8 cellular contexts compared by ENCODE assay signal in the genomic region with DNA sequence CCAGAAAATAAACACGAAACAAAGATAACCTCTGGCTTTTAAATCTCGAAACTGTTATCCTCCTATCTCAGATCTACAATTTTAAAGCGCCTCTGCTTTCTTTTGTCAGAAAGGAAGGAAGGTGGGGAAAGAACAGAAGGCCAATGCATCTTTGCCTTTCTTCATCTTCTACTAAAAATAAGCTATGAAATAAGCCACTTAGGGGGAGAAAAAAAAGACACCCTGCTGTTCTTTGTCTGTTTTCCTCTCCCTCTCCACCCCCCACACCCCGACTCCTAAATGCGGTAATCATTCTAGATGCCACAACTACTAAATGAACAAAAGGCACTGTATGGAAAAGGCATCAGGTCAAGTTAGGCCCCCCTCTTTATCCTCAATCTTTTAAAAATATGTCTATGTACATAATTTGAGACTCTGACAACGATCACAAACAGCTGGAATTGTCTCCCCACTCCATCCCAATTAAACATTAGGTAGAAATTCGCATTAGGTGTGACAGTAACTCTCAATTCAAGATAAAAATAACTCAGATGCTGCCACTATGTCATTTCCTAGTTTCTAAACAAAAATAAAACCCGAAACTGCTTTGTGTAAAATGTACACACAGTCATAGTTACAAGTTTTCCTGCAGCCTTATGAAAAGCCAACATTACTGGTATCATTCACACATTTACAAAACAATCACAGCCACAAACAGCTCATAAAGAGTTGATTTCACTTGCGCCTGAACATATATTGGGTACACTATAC. TPM values are rescaled to one million over a fixed set of nuclear protein-coding genes. Genes with fewer than 3 reads are reported as not detected.
DNase-seq lines count a peak whose midpoint lies in the region; TF ChIP-seq lines count a peak whose summit lies in the region.

No MANE protein-coding gene starts in this region.

- H3K27me3 ChIP-seq in HUES64 (ENCODE audit: insufficient read depth, low read length) (no peaks in the 10 kb centered on the region), neural cell (ENCODE audit: insufficient read depth, low read depth, low read length) (no peaks in the 10 kb centered on the region)

- H3K4me1 Mint-ChIP-seq in activated CD4-positive, alpha-beta T cell treated with anti-CD3 and anti-CD28 coated beads, Interleukin-2, amount 10 ng/mL, durations not matched to agents 24 days and 14 days: peaks cover 19% of the 10 kb centered on the region

- H3K4me1 ChIP-seq in HUES64 (ENCODE audit: insufficient read depth, low read length): peaks cover 29% of the 10 kb centered on the region

- H3K4me3 Mint-ChIP-seq in activated CD4-positive, alpha-beta T cell treated with anti-CD3 and anti-CD28 coated beads, Interleukin-2, amount 10 ng/mL, durations not matched to agents 24 days and 14 days: no peak overlapping the region

- peaks cover 8% of the 10 kb centered on the region for H3F3A ChIP-seq in neural cell (ENCODE audit: insufficient read depth, low read length, poor library complexity, severe bottlenecking)

- H3K36me3 ChIP-seq in HUES64 (ENCODE audit: insufficient read depth, low read length): peaks cover 6% of the 10 kb centered on the region
- H3K36me3 ChIP-seq in neural cell (ENCODE audit: insufficient read depth, low read length): no peaks in the 10 kb centered on the region

- H3K9ac ChIP-seq in HUES64 (ENCODE audit: low read depth, low read length) (peak overlapping the region; percentile 92), neural cell (ENCODE audit: low read length) (peak overlapping the region; percentile 99)

- no peak overlapping the region for H2AFZ ChIP-seq in neural cell (ENCODE audit: low read depth, low read length)

- no peak for TF ChIP-seq EP300 in neural cell (conservative IDR thresholded peaks at IDR 0.05; ENCODE audit: poor library complexity, severe bottlenecking)

- H3K27ac ChIP-seq in HUES64 (ENCODE audit: low read depth, low read length) (peak overlapping the region; percentile 96), neural cell (ENCODE audit: low read length) (peak overlapping the region; percentile 95)

- peaks cover 4% of the 10 kb centered on the region for H4K20me1 ChIP-seq in neural cell (ENCODE audit: insufficient read depth)

- H3K27me3 Mint-ChIP-seq in activated CD4-positive, alpha-beta T cell treated with anti-CD3 and anti-CD28 coated beads, Interleukin-2, amount 10 ng/mL, durations not matched to agents 24 days and 14 days: no peaks in the 10 kb centered on the region

- H3K79me2 ChIP-seq in neural cell (replicated peaks; ENCODE audit: insufficient read depth, low read length): peaks cover 72% of the 10 kb centered on the region

- no peak for TF ChIP-seq CTCF in neural cell (IDR thresholded peaks at IDR 0.05; ENCODE audit: poor library complexity, severe bottlenecking)

- H3K4me3 ChIP-seq in HUES64 (ENCODE audit: low read length) (peak overlapping the region; percentile 92), neural cell (ENCODE audit: low read length) (peak overlapping the region; percentile 98)

- no peaks in the 10 kb centered on the region for H3K9me3 ChIP-seq in HUES64 (ENCODE audit: insufficient read depth, low read depth, low read length)
- no peaks in the 10 kb centered on the region for H3K9me3 ChIP-seq in neural cell (ENCODE audit: low read length)

- peak overlapping the region; percentile 90 for H3K4me2 ChIP-seq in neural cell (ENCODE audit: low read length)

- H3K9me3 Mint-ChIP-seq in activated CD4-positive, alpha-beta T cell treated with anti-CD3 and anti-CD28 coated beads, Interleukin-2, amount 10 ng/mL, durations not matched to agents 24 days and 14 days: no peaks in the 10 kb centered on the region

- 3% methylated on average over 8 of the region's 9 CpGs for WGBS in HUES64

- intact Hi-C loops in activated CD4-positive, alpha-beta T cell treated with anti-CD3 and anti-CD28 coated beads, Interleukin-2, amount 10 ng/mL, durations not matched to agents 24 days and 14 days (cut with micrococcal nuclease): loop anchor here (5.0 kb wide), 1 partner anchor 338 kb away; a partner anchor contains a TSS

- no peaks in the 10 kb centered on the region for H3K9me2 ChIP-seq in neural cell (ENCODE audit: insufficient read depth, low read length)

- peaks cover 3% of the 10 kb centered on the region for H3K36me3 Mint-ChIP-seq in activated CD4-positive, alpha-beta T cell treated with anti-CD3 and anti-CD28 coated beads, Interleukin-2, amount 10 ng/mL, durations not matched to agents 24 days and 14 days (ENCODE audit: low read depth)

- peak; percentile 70 for DNase-seq in activated CD4-positive, alpha-beta T cell treated with anti-CD3 and anti-CD28 coated beads, Interleukin-2, amount 10 ng/mL, durations not matched to agents 24 days and 14 days
- DNase-seq in activated CD4-positive, alpha-beta T cell treated with anti-CD3 and anti-CD28 coated beads for 1 hour: no peak
- DNase-seq in dermis microvascular lymphatic vessel endothelial cell (ENCODE audit: low read depth in 2 of 2) (peak; percentile 55 to 72), DMS153 (lab: John Stamatoyannopoulos, UW) (no peak), NCI-H128 (lab: John Stamatoyannopoulos, UW; ENCODE audit: unreplicated experiment) (no peak), SK-N-DZ (ENCODE audit: low spot score) (no peak)

- no peak overlapping the region for H3K27ac Mint-ChIP-seq in activated CD4-positive, alpha-beta T cell treated with anti-CD3 and anti-CD28 coated beads, Interleukin-2, amount 10 ng/mL, durations not matched to agents 24 days and 14 days

- TF ChIP-seq RAD21 in neural cell (conservative IDR thresholded peaks at IDR 0.05): no peak

TF ChIP-seq in neural cell, 6 proteins besides CTCF, POLR2A, EP300 and RAD21:
- TF ChIP-seq EZH2 (IDR thresholded peaks at IDR 0.05; ENCODE audit: borderline replicate concordance, insufficient read depth, low read length, poor library complexity, severe bottlenecking) (no peak), POLR2AphosphoS5 (IDR thresholded peaks at IDR 0.05) (peak; percentile 70), MXI1 (conservative IDR thresholded peaks at IDR 0.05; ENCODE audit: poor library complexity, severe bottlenecking) (peak; percentile 18), SMC3 (conservative IDR thresholded peaks at IDR 0.05; ENCODE audit: poor library complexity) (no peak)
- TF ChIP-seq, protein P1, sequence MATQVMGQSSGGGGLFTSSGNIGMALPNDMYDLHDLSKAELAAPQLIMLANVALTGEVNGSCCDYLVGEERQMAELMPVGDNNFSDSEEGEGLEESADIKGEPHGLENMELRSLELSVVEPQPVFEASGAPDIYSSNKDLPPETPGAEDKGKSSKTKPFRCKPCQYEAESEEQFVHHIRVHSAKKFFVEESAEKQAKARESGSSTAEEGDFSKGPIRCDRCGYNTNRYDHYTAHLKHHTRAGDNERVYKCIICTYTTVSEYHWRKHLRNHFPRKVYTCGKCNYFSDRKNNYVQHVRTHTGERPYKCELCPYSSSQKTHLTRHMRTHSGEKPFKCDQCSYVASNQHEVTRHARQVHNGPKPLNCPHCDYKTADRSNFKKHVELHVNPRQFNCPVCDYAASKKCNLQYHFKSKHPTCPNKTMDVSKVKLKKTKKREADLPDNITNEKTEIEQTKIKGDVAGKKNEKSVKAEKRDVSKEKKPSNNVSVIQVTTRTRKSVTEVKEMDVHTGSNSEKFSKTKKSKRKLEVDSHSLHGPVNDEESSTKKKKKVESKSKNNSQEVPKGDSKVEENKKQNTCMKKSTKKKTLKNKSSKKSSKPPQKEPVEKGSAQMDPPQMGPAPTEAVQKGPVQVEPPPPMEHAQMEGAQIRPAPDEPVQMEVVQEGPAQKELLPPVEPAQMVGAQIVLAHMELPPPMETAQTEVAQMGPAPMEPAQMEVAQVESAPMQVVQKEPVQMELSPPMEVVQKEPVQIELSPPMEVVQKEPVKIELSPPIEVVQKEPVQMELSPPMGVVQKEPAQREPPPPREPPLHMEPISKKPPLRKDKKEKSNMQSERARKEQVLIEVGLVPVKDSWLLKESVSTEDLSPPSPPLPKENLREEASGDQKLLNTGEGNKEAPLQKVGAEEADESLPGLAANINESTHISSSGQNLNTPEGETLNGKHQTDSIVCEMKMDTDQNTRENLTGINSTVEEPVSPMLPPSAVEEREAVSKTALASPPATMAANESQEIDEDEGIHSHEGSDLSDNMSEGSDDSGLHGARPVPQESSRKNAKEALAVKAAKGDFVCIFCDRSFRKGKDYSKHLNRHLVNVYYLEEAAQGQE (IDR thresholded peaks at IDR 0.05; ENCODE audit: borderline replicate concordance): peak; percentile 39

RNA-seq across cellular contexts. Expression of a gene that starts 2.4 kb away (rescaled TPM):
- 21.7 and 24.2 TPM in 2 replicates for total RNA-seq in activated CD4-positive, alpha-beta T cell treated with anti-CD3 and anti-CD28 coated beads, Interleukin-2, amount 10 ng/mL, durations not matched to agents 24 days and 14 days
- 37.1 TPM for polyA plus RNA-seq in HUES64 (2013, experiment 1 of 2)
- polyA plus RNA-seq in HUES64 (2013, experiment 2 of 2): 42.6 TPM
- 43.4 and 45.6 TPM in 2 replicates for total RNA-seq in dermis microvascular lymphatic vessel endothelial cell
- polyA plus RNA-seq in neural cell: 96.1 and 104 TPM in 2 replicates
- 186 and 198 TPM in 2 replicates for polyA minus RNA-seq in neural cell
- polyA plus RNA-seq in SK-N-DZ (2014; cell fraction: cytosol; rRNA removed): 15.9 and 17.9 TPM in 2 replicates
- 10.5 and 12.6 TPM in 2 replicates for polyA plus RNA-seq in SK-N-DZ (2014; cell fraction: nucleus; rRNA removed)

Comparison
In these comparisons a context has a peak if more than half of its experiments do, and no peak if none do; other contexts are left out.
1. DNase-seq: peak in activated CD4-positive, alpha-beta T cell treated with anti-CD3 and anti-CD28 coated beads, Interleukin-2, amount 10 ng/mL, durations not matched to agents 24 days and 14 days (single experiment) and dermis microvascular lymphatic vessel endothelial cell (2 of 2); none in activated CD4-positive, alpha-beta T cell treated with anti-CD3 and anti-CD28 coated beads for 1 hour (single experiment), DMS153 (single experiment), NCI-H128 (single experiment) and SK-N-DZ (single experiment).